Comparison of ENCODE assay signal across 8 cellular contexts in the genomic region with DNA sequence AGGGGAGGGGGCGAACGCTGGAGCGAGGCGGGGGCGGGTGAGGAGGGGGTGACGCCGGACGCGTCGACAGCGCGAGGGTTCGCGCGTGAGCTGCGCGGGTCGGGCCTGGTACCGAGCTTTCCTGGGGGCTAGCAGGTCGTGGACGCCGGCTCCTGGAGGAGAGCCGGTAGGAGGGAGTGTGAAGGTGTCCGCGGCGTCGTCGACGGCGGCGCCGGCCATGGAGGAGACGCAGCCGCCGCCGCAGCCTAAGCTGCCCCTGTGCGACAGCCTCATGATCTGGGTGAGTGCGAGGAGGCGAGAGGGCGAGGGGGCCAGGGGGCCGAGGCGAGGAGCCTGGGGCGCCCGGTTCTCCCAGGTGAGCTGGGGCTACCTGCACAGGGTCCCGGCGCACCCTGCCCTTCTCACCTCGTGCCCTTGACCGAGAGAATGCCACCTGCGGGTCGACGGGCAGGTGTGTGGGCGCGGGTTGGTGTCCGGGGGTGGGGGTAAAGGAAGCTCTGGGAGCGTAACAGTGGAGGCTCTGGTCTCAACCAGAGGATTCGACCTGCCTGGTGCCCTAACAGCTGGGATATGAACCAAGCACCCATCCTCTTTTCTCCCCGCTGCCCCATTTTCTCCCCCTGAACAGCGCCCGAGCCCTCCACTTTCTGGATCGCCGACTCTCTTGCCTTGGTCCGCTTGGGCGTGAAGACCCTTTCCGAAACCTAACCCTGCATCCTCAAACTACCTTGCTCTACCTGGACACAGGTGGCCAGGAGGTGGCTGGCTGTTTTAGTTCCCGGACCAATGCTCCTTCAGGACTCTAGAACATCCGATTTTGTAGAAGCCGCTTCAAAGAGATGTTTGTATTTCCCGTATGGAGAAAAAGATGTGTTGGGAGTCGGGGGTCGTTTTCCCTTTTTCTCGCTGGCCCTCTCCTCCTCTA.
DNase-seq lines count a peak whose midpoint lies in the region; ATAC-seq lines count a peak whose summit lies in the region.

Gene HOOK1, plus strand, starts transcription at position 49 of the 925 bp plus-strand sequence. Its CDS starts 169 bp downstream, at position 218.

- H3K4me3 ChIP-seq in HAP-1 (peak within 1 kb of the TSS; percentile 36), NT2/D1 (ENCODE audit: insufficient read length, low read depth) (peak within 1 kb of the TSS; percentile 88), muscle layer of colon (ENCODE audit: low read depth in 1 of 2, low read length in 2 of 2) (peak within 1 kb of the TSS; percentile 10 to 47)

- H3K36me3 ChIP-seq in HAP-1 (replicated peaks) (no peaks in the 10 kb centered on the region), NT2/D1 (ENCODE audit: insufficient read depth, insufficient read length, low read length) (no peaks in the 10 kb centered on the region), muscle layer of colon (ENCODE audit: insufficient read depth, low read length) (no peaks in the 10 kb centered on the region)

- in situ Hi-C loops in HAP-1 (cut with MboI; ENCODE audit: low sequenced_read_pairs), result no loop called here

- no peak within 1 kb of the TSS for H3K27ac ChIP-seq in muscle layer of colon (ENCODE audit: low read depth, low read length)

- intact Hi-C loops in dendritic cell treated with granulocyte-macrophage colony-stimulating factor and Interleukin-4, amounts not matched to agents 40 ng/mL and 50 ng/mL, for 4 days (cut with micrococcal nuclease), result no loop called here

- H3K4me1 ChIP-seq in HAP-1 (peaks cover 8% of the 10 kb centered on the region), NT2/D1 (ENCODE audit: insufficient read depth, insufficient read length) (no peaks in the 10 kb centered on the region), muscle layer of colon (ENCODE audit: insufficient read depth, low read length) (no peaks in the 10 kb centered on the region)

- no peaks in the 10 kb centered on the region for H3K9me3 Mint-ChIP-seq in dendritic cell treated with granulocyte-macrophage colony-stimulating factor and Interleukin-4, amounts not matched to agents 40 ng/mL and 50 ng/mL, for 4 days

- peaks cover 23% of the 10 kb centered on the region for H3K27me3 Mint-ChIP-seq in dendritic cell treated with granulocyte-macrophage colony-stimulating factor and Interleukin-4, amounts not matched to agents 40 ng/mL and 50 ng/mL, for 4 days

- peak; percentile 9 for ATAC-seq in GM18508 (IDR thresholded peaks at IDR 0.05; ENCODE audit: insufficient read depth, unreplicated experiment)

- no peaks in the 10 kb centered on the region for H3K36me3 Mint-ChIP-seq in dendritic cell treated with granulocyte-macrophage colony-stimulating factor and Interleukin-4, amounts not matched to agents 40 ng/mL and 50 ng/mL, for 4 days (ENCODE audit: low read depth)

- DNase-seq in HAP-1 (ENCODE audit: low spot score in 2 of 2) (peak in 1 of 2 experiments; percentile 7), NT2/D1 (ENCODE audit: low read depth, low spot score) (peak; percentile 6), SIG-M5 treated with dmso at 0.1 percent for 504 hours (lab: John Stamatoyannopoulos, UW; ENCODE audit: unreplicated experiment) (no peak), HuH-7.5 (ENCODE audit: low spot score) (no peak)
- no peak for DNase-seq in activated CD8-positive, alpha-beta memory T cell treated with anti-CD3 and anti-CD28 coated beads, Interleukin-2, amount 50 U/mL, for 48 hours

- H3K4me1 Mint-ChIP-seq in dendritic cell treated with granulocyte-macrophage colony-stimulating factor and Interleukin-4, amounts not matched to agents 40 ng/mL and 50 ng/mL, for 4 days (ENCODE audit: low read depth), result peaks cover 25% of the 10 kb centered on the region

- H3K9ac ChIP-seq in NT2/D1 (ENCODE audit: insufficient read length, low read depth) (peak within 1 kb of the TSS; percentile 88), muscle layer of colon (ENCODE audit: low read length) (no peak within 1 kb of the TSS)

- peak within 1 kb of the TSS; percentile 77 for H3K4me3 Mint-ChIP-seq in dendritic cell treated with granulocyte-macrophage colony-stimulating factor and Interleukin-4, amounts not matched to agents 40 ng/mL and 50 ng/mL, for 4 days

- no peaks in the 10 kb centered on the region for H3K9me3 ChIP-seq in HAP-1
- no peaks in the 10 kb centered on the region for H3K9me3 ChIP-seq in NT2/D1 (ENCODE audit: insufficient read depth, low read length)
- H3K9me3 ChIP-seq in muscle layer of colon (ENCODE audit: low read length), result no peaks in the 10 kb centered on the region

- H3K27ac Mint-ChIP-seq in dendritic cell treated with granulocyte-macrophage colony-stimulating factor and Interleukin-4, amounts not matched to agents 40 ng/mL and 50 ng/mL, for 4 days, result no peak within 1 kb of the TSS

- H3K27me3 ChIP-seq in HAP-1 (ENCODE audit: low read depth) (peaks cover 25% of the 10 kb centered on the region), NT2/D1 (ENCODE audit: insufficient read depth, insufficient read length) (peaks cover 16% of the 10 kb centered on the region), muscle layer of colon (ENCODE audit: control insufficient read depth in 1 of 2, insufficient read depth in 2 of 2, low read length in 2 of 2) (peaks cover 23 to 32% of the 10 kb centered on the region in 2 donors)

Comparison
In these comparisons a context has a peak if more than half of its experiments do, and no peak if none do; other contexts are left out.
1. H3K4me3 ChIP-seq: peak in every context shown above with its lines; median percentile 88 in NT2/D1; 36 in HAP-1; 28 in muscle layer of colon.